Comparison of ENCODE assay signal across 34 cellular contexts in the genomic region with DNA sequence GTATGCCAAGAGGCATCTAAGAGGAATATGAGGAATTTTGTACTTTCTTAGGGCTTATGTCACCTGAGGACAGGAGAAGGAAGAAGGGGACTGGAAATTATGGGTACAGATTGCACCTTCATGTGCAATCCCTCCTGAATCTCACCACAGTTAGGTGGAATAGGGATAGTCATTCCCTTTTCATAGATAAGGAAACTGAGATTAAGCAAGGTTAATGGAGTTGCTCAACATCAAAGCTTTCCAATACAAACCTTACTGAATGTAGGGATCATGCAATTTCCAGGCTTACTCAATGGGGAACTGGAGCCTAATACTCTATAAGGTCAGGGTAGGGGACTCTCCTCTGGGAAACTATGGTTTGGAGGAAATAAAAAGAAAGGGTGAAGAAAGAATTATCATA.
"Had no signal": no experiment of that assay in that cellular context is flagged by ENCODE, and none has a peak within 500 bp of the region (broad histone marks: within the 10 kb centered on the region; RNA-seq: fewer than 3 reads in every experiment).

No MANE protein-coding gene starts in this region.

- H3K27ac Mint-ChIP-seq: activated B cell treated with CpG ODN at 0.5 μM for 24 hours; activated CD4-positive, alpha-beta memory T cell treated with anti-CD3 and anti-CD28 coated beads for 36 hours; activated CD4-positive, alpha-beta T cell treated with anti-CD3 and anti-CD28 coated beads, Interleukin-2, amount 10 ng/mL, durations not matched to agents 24 days and 14 days; activated CD8-positive, alpha-beta T cell treated with anti-CD3 and anti-CD28 coated beads for 36 hours; activated naive CD4-positive, alpha-beta T cell treated with anti-CD3 and anti-CD28 coated beads for 36 hours; activated naive CD4-positive, alpha-beta T cell treated with anti-CD3 and anti-CD28 coated beads, Interleukin-2, amount 50 U/mL, for 24 hours; activated naive CD8-positive, alpha-beta T cell; activated naive CD8-positive, alpha-beta T cell treated with anti-CD3 and anti-CD28 coated beads, Interleukin-2, amount 10 ng/mL, durations not matched to agents 7 days and 5 days; activated naive CD8-positive, alpha-beta T cell treated with anti-CD3 and anti-CD28 coated beads, Interleukin-2, amount 50 U/mL, for 24 hours; activated T-cell treated with anti-CD3 and anti-CD28 coated beads, Interleukin-2, amount 50 U/mL, for 72 hours; activated T-helper 1 cell treated with anti-CD3 and anti-CD28 coated beads, Interleukin-12 subunit alpha, Interleukin-12 subunit beta, Interleukin-2, Interleukin-4 antibody, amounts not matched to agents 30 ng/mL and 10 ng/mL and 1 ng/mL, durations not matched to agents 14 hours and 24 hours and 36 hours; activated T-helper 17 cell treated with anti-CD3 and anti-CD28 coated beads, Interleukin-2, amount 50 U/mL, for 72 hours; brain; T-helper 1 cell treated with Interleukin-12 subunit alpha and Interleukin-12 subunit beta and Interleukin-4 antibody, amounts not matched to agents 30 μg/mL and 1 μg/mL, for 36 hours; T-helper 2 cell treated with Interferon-gamma antibody and Interleukin-4, amounts not matched to agents 5 μg/mL and 100 μg/mL, for 36 hours had no signal

- H3K27ac ChIP-seq: VCaP had no signal

- H3K4me3 Mint-ChIP-seq: activated B cell treated with CpG ODN at 0.5 μM for 24 hours; activated CD4-positive, alpha-beta memory T cell treated with anti-CD3 and anti-CD28 coated beads for 36 hours; activated CD4-positive, alpha-beta T cell treated with anti-CD3 and anti-CD28 coated beads, Interleukin-2, amount 10 ng/mL, durations not matched to agents 24 days and 14 days; activated CD8-positive, alpha-beta T cell treated with anti-CD3 and anti-CD28 coated beads for 36 hours; activated naive CD4-positive, alpha-beta T cell treated with anti-CD3 and anti-CD28 coated beads for 36 hours; activated naive CD4-positive, alpha-beta T cell treated with anti-CD3 and anti-CD28 coated beads, Interleukin-2, amount 50 U/mL, for 24 hours; activated naive CD8-positive, alpha-beta T cell; activated naive CD8-positive, alpha-beta T cell treated with anti-CD3 and anti-CD28 coated beads, Interleukin-2, amount 10 ng/mL, durations not matched to agents 7 days and 5 days; activated naive CD8-positive, alpha-beta T cell treated with anti-CD3 and anti-CD28 coated beads, Interleukin-2, amount 50 U/mL, for 24 hours; activated T-cell treated with anti-CD3 and anti-CD28 coated beads, Interleukin-2, amount 50 U/mL, for 4 hours; activated T-cell treated with anti-CD3 and anti-CD28 coated beads, Interleukin-2, amount 50 U/mL, for 72 hours; activated T-helper 1 cell treated with anti-CD3 and anti-CD28 coated beads, Interleukin-12 subunit alpha, Interleukin-12 subunit beta, Interleukin-2, Interleukin-4 antibody, amounts not matched to agents 30 ng/mL and 10 ng/mL and 1 ng/mL, durations not matched to agents 14 hours and 24 hours and 36 hours; activated T-helper 17 cell treated with anti-CD3 and anti-CD28 coated beads, Interleukin-2, amount 50 U/mL, for 72 hours; brain; T-helper 1 cell treated with Interleukin-12 subunit alpha and Interleukin-12 subunit beta and Interleukin-4 antibody, amounts not matched to agents 30 μg/mL and 1 μg/mL, for 36 hours; T-helper 2 cell treated with Interferon-gamma antibody and Interleukin-4, amounts not matched to agents 5 μg/mL and 100 μg/mL, for 36 hours had no signal

- H3K27me3 Mint-ChIP-seq: activated B cell treated with CpG ODN at 0.5 μM for 24 hours; activated CD4-positive, alpha-beta memory T cell treated with anti-CD3 and anti-CD28 coated beads for 36 hours; activated CD4-positive, alpha-beta T cell treated with anti-CD3 and anti-CD28 coated beads, Interleukin-2, amount 10 ng/mL, durations not matched to agents 24 days and 14 days; activated CD8-positive, alpha-beta T cell treated with anti-CD3 and anti-CD28 coated beads for 36 hours; activated naive CD4-positive, alpha-beta T cell treated with anti-CD3 and anti-CD28 coated beads, Interleukin-2, amount 50 U/mL, for 24 hours; activated naive CD8-positive, alpha-beta T cell; activated naive CD8-positive, alpha-beta T cell treated with anti-CD3 and anti-CD28 coated beads, Interleukin-2, amount 10 ng/mL, durations not matched to agents 7 days and 5 days; activated naive CD8-positive, alpha-beta T cell treated with anti-CD3 and anti-CD28 coated beads, Interleukin-2, amount 50 U/mL, for 24 hours; activated T-helper 17 cell treated with anti-CD3 and anti-CD28 coated beads, Interleukin-2, amount 50 U/mL, for 72 hours; brain had no signal

- DNase-seq: activated B cell treated with CpG ODN at 0.5 μM for 24 hours; activated CD4-positive, alpha-beta memory T cell treated with anti-CD3 and anti-CD28 coated beads for 36 hours; activated CD4-positive, alpha-beta T cell treated with anti-CD3 and anti-CD28 coated beads for 4 hours; activated CD4-positive, alpha-beta T cell treated with anti-CD3 and anti-CD28 coated beads, Interleukin-2, amount 10 ng/mL, durations not matched to agents 24 days and 14 days; activated CD4-positive, alpha-beta T cell treated with anti-CD3 and anti-CD28 coated beads, Interleukin-2, amount 50 U/mL, for 1 hour; activated CD4-positive, alpha-beta T cell treated with anti-CD3 and anti-CD28 coated beads, Interleukin-2, amount 50 U/mL, for 4 hours; activated CD4-positive, CD25-positive, alpha-beta regulatory T cell treated with anti-CD3 and anti-CD28 coated beads, Interleukin-2, amount 50 U/mL, for 72 hours; activated CD8-positive, alpha-beta memory T cell treated with anti-CD3 and anti-CD28 coated beads, Interleukin-2, amount 50 U/mL, for 4 hours; activated CD8-positive, alpha-beta T cell treated with anti-CD3 and anti-CD28 coated beads for 36 hours; activated effector memory CD4-positive, alpha-beta T cell treated with anti-CD3 and anti-CD28 coated beads, Interleukin-2, amount 50 U/mL, for 16 hours; activated gamma-delta T cell treated with Interleukin-2 at 50 U/mL for 16 hours; activated naive CD4-positive, alpha-beta T cell; activated naive CD4-positive, alpha-beta T cell treated with anti-CD3 and anti-CD28 coated beads for 36 hours; activated naive CD8-positive, alpha-beta T cell treated with anti-CD3 and anti-CD28 coated beads, Interleukin-2, amount 10 ng/mL, durations not matched to agents 7 days and 5 days; activated naive CD8-positive, alpha-beta T cell treated with anti-CD3 and anti-CD28 coated beads, Interleukin-2, amount 50 U/mL, for 24 hours; activated T-cell treated with anti-CD3 and anti-CD28 coated beads for 4 hours; activated T-cell treated with anti-CD3 and anti-CD28 coated beads, Interleukin-2, amount 50 U/mL, for 1 hour; activated T-cell treated with anti-CD3 and anti-CD28 coated beads, Interleukin-2, amount 50 U/mL, for 4 hours; activated T-cell treated with anti-CD3 and anti-CD28 coated beads, Interleukin-2, amount 50 U/mL, for 72 hours; amniotic stem cell; aorta; central memory CD4-positive, alpha-beta T cell; SW 1271; T-helper 1 cell; T-helper 2 cell; T-helper 9 cell had no signal

- ATAC-seq: activated CD8-positive, alpha-beta T cell treated with anti-CD3 and anti-CD28 coated beads for 36 hours; activated naive CD8-positive, alpha-beta T cell treated with anti-CD3 and anti-CD28 coated beads, Interleukin-2, amount 50 U/mL, for 24 hours; activated T-cell treated with anti-CD3 and anti-CD28 coated beads, Interleukin-2, amount 50 U/mL, for 4 hours; activated T-cell treated with anti-CD3 and anti-CD28 coated beads, Interleukin-2, amount 50 U/mL, for 72 hours; activated T-helper 17 cell treated with anti-CD3 and anti-CD28 coated beads, Interleukin-2, amount 50 U/mL, for 72 hours had no signal

- H3K9me3 Mint-ChIP-seq: activated CD4-positive, alpha-beta T cell treated with anti-CD3 and anti-CD28 coated beads, Interleukin-2, amount 10 ng/mL, durations not matched to agents 24 days and 14 days; activated naive CD8-positive, alpha-beta T cell treated with anti-CD3 and anti-CD28 coated beads, Interleukin-2, amount 10 ng/mL, durations not matched to agents 7 days and 5 days; activated T-helper 1 cell treated with anti-CD3 and anti-CD28 coated beads, Interleukin-12 subunit alpha, Interleukin-12 subunit beta, Interleukin-2, Interleukin-4 antibody, amounts not matched to agents 30 ng/mL and 10 ng/mL and 1 ng/mL, durations not matched to agents 14 hours and 24 hours and 36 hours; T-helper 1 cell treated with Interleukin-12 subunit alpha and Interleukin-12 subunit beta and Interleukin-4 antibody, amounts not matched to agents 30 μg/mL and 1 μg/mL, for 36 hours; T-helper 2 cell treated with Interferon-gamma antibody and Interleukin-4, amounts not matched to agents 5 μg/mL and 100 μg/mL, for 36 hours had no signal

- H3K4me1 Mint-ChIP-seq: activated B cell treated with CpG ODN at 0.5 μM for 24 hours; activated CD4-positive, alpha-beta T cell treated with anti-CD3 and anti-CD28 coated beads, Interleukin-2, amount 10 ng/mL, durations not matched to agents 24 days and 14 days; activated naive CD4-positive, alpha-beta T cell treated with anti-CD3 and anti-CD28 coated beads, Interleukin-2, amount 50 U/mL, for 24 hours; activated naive CD8-positive, alpha-beta T cell treated with anti-CD3 and anti-CD28 coated beads, Interleukin-2, amount 10 ng/mL, durations not matched to agents 7 days and 5 days; activated naive CD8-positive, alpha-beta T cell treated with anti-CD3 and anti-CD28 coated beads, Interleukin-2, amount 50 U/mL, for 24 hours; activated T-helper 17 cell treated with anti-CD3 and anti-CD28 coated beads, Interleukin-2, amount 50 U/mL, for 72 hours; brain had no signal

- H3K36me3 Mint-ChIP-seq: activated CD4-positive, alpha-beta memory T cell treated with anti-CD3 and anti-CD28 coated beads for 36 hours; activated naive CD4-positive, alpha-beta T cell treated with anti-CD3 and anti-CD28 coated beads, Interleukin-2, amount 50 U/mL, for 24 hours; activated naive CD8-positive, alpha-beta T cell; activated naive CD8-positive, alpha-beta T cell treated with anti-CD3 and anti-CD28 coated beads, Interleukin-2, amount 10 ng/mL, durations not matched to agents 7 days and 5 days; brain had no signal
